In the genomic region with DNA sequence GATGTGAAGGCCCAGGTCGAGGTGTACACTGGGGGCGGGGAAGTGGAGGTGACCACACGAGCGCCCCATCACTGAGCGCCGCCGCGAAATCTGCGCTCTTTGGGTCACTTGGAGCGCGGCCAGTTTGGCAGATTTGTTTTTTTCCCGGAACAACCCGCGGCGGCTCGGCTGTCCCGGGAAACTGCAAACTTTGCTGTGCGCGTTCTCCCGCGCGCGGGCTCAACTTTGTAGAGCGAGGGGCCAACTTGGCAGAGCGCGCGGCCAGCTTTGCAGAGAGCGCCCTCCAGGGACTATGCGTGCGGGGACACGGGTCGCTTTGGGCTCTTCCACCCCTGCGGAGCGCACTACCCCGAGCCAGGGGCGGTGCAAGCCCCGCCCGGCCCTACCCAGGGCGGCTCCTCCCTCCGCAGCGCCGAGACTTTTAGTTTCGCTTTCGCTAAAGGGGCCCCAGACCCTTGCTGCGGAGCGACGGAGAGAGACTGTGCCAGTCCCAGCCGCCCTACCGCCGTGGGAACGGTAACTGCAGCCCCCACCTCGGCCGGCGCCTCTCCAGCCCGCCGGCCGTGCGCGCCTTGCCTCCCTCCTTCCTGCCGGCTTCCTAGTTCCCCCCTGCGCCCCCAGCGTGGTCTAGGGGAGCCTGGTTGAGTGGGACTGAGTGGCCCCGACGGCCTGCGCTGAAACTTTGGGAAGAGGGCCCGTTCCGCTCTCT, we compare ENCODE assay signal across 8 cellular contexts. TPM values are rescaled to one million over a fixed set of nuclear protein-coding genes. Genes with fewer than 3 reads are reported as not detected.
A peak's percentile ranks its signal among the peaks of the same experiment; 100 is the strongest.
DNase-seq lines count a peak whose midpoint lies in the region; ATAC-seq and TF ChIP-seq lines count a peak whose summit lies in the region.

A gene (plus strand): TSS at position 450 of the 709 bp plus-strand sequence. CDS start 17,582 bp downstream, outside the sequence.

- H3K4me2 ChIP-seq in KMS-11: peak within 1 kb of the TSS; percentile 91

- in situ Hi-C loops in G401 (cut with HindIII; ENCODE audit: low sequenced_read_pairs): no loop called here

- peak within 1 kb of the TSS; percentile 93 for H3K9ac ChIP-seq in KMS-11

- TF ChIP-seq CTCF in KMS-11 (conservative IDR thresholded peaks at IDR 0.05; ENCODE audit: low read depth, low read length) (peak; percentile 28; the same call in 1 of the 2 replicates), osteocyte (IDR thresholded peaks at IDR 0.05) (no peak), thoracic aorta (IDR thresholded peaks at IDR 0.05) (no peak)

- ATAC-seq in GM21737 (IDR thresholded peaks at IDR 0.05; ENCODE audit: unreplicated experiment) (peak; percentile 76), thoracic aorta (ENCODE audit: insufficient number of reproducible peaks, low FRiP score, low read depth) (peak; percentile 54)
- ATAC-seq in activated naive CD4-positive, alpha-beta T cell treated with anti-CD3 and anti-CD28 coated beads, Interleukin-2, amount 50 U/mL, for 72 hours: peak; percentile 70 to 87

- H2AFZ ChIP-seq in KMS-11 (ENCODE audit: low read depth): peak within 1 kb of the TSS; percentile 100

- H3K79me2 ChIP-seq in KMS-11 (ENCODE audit: insufficient read depth, low read depth): peaks cover 22% of the 10 kb centered on the region; the same call in 1 of the 2 replicates

- DNase-seq in G401 (ENCODE audit: low spot score): peak; percentile 33
- peak; percentile 24 for DNase-seq in SKM-1 (lab: John Stamatoyannopoulos, UW; ENCODE audit: unreplicated experiment)
- peak; percentile 72 to 77 for DNase-seq in activated naive CD4-positive, alpha-beta T cell treated with anti-CD3 and anti-CD28 coated beads, Interleukin-2, amount 50 U/mL, for 72 hours (ENCODE audit: low spot score in 2 of 2)
- peak; percentile 85 for DNase-seq in glomerular visceral epithelial cell (ENCODE audit: extremely low spot score)
- DNase-seq in osteocyte (ENCODE audit: extremely low spot score, unreplicated experiment): peak; percentile 92
- peak; percentile 11 for DNase-seq in thoracic aorta (ENCODE audit: low spot score)

- H3K4me1 Mint-ChIP-seq in osteocyte (ENCODE audit: unreplicated experiment): peaks cover 25% of the 10 kb centered on the region

- H3K27ac ChIP-seq in KMS-11: peak within 1 kb of the TSS; percentile 83
- H3K27ac ChIP-seq in thoracic aorta: peak within 1 kb of the TSS; percentile 85 to 95

- H3K9me3 ChIP-seq in thoracic aorta: peaks cover 2% of the 10 kb centered on the region

- H3K27ac Mint-ChIP-seq in activated naive CD4-positive, alpha-beta T cell treated with anti-CD3 and anti-CD28 coated beads, Interleukin-2, amount 50 U/mL, for 72 hours: peak within 1 kb of the TSS; percentile 95 to 98
- H3K27ac Mint-ChIP-seq in osteocyte (ENCODE audit: unreplicated experiment): peak within 1 kb of the TSS; percentile 95

- H3K27me3 ChIP-seq in KMS-11 (ENCODE audit: insufficient read depth, low read depth) (no peaks in the 10 kb centered on the region), thoracic aorta (replicated peaks; ENCODE audit: insufficient read depth) (no peaks in the 10 kb centered on the region)

- peaks cover 26% of the 10 kb centered on the region for H3K4me1 ChIP-seq in KMS-11 (ENCODE audit: low read depth, poor library complexity, severe bottlenecking)
- H3K4me1 ChIP-seq in thoracic aorta (ENCODE audit: control insufficient read depth in 1 of 2, low read depth in 2 of 2): peaks cover 6 to 16% of the 10 kb centered on the region in 2 donors

- peak within 1 kb of the TSS; percentile 48 for H3K4me3 ChIP-seq in KMS-11 (IDR thresholded peaks at IDR 0.05; ENCODE audit: insufficient read depth, low read depth, low read length)
- peak within 1 kb of the TSS; percentile 80 for H3K4me3 ChIP-seq in thoracic aorta

- peaks cover 21 to 27% of the 10 kb centered on the region in 2 donors for H3K36me3 Mint-ChIP-seq in activated naive CD4-positive, alpha-beta T cell treated with anti-CD3 and anti-CD28 coated beads, Interleukin-2, amount 50 U/mL, for 72 hours
- peaks cover 11% of the 10 kb centered on the region for H3K36me3 Mint-ChIP-seq in osteocyte (ENCODE audit: unreplicated experiment)

- peaks cover 12% of the 10 kb centered on the region for H3K27me3 Mint-ChIP-seq in osteocyte (ENCODE audit: unreplicated experiment)

- H3K9me3 Mint-ChIP-seq in activated naive CD4-positive, alpha-beta T cell treated with anti-CD3 and anti-CD28 coated beads, Interleukin-2, amount 50 U/mL, for 72 hours: peaks cover 5% of the 10 kb centered on the region in 2 donors
- peaks cover 8% of the 10 kb centered on the region for H3K9me3 Mint-ChIP-seq in osteocyte (ENCODE audit: unreplicated experiment)

- peak within 1 kb of the TSS; percentile 95 for H3K4me3 Mint-ChIP-seq in osteocyte (ENCODE audit: unreplicated experiment)

- no peaks in the 10 kb centered on the region for H4K20me1 ChIP-seq in KMS-11 (ENCODE audit: insufficient read depth)

- H3K36me3 ChIP-seq in KMS-11 (ENCODE audit: insufficient read depth) (no peaks in the 10 kb centered on the region), thoracic aorta (no peaks in the 10 kb centered on the region)

RNA-seq across cellular contexts. Expression of the gene that starts here (rescaled TPM):
- 13.0 and 15.5 TPM in 2 replicates for total RNA-seq in G401 (2014; rRNA removed; shearing (Covaris generic))
- 10 to 100 TPM in 1 of 2 donors, 1 to 10 TPM in 1; 8.5 to 10.6 TPM for total RNA-seq in activated naive CD4-positive, alpha-beta T cell treated with anti-CD3 and anti-CD28 coated beads, Interleukin-2, amount 50 U/mL, for 72 hours
- total RNA-seq in osteocyte: 30.1 and 34.2 TPM in 2 replicates
- total RNA-seq in thoracic aorta: 10 to 100 TPM; 11.0 to 24.0 TPM

Comparison
In these comparisons a context has a peak if more than half of its experiments do, and no peak if none do; other contexts are left out.
1. Peak in every context shown above with its lines: DNase-seq, ATAC-seq, H3K4me3 ChIP-seq and H3K27ac ChIP-seq.
2. DNase-seq: peak in every context shown above with its lines; median percentile 92 in osteocyte; 85 in glomerular visceral epithelial cell; 74 in activated naive CD4-positive, alpha-beta T cell treated with anti-CD3 and anti-CD28 coated beads, Interleukin-2, amount 50 U/mL, for 72 hours; 33 in G401; 24 in SKM-1; 11 in thoracic aorta.